Comparison of ENCODE assay signal across 29 cellular contexts in the genomic region with DNA sequence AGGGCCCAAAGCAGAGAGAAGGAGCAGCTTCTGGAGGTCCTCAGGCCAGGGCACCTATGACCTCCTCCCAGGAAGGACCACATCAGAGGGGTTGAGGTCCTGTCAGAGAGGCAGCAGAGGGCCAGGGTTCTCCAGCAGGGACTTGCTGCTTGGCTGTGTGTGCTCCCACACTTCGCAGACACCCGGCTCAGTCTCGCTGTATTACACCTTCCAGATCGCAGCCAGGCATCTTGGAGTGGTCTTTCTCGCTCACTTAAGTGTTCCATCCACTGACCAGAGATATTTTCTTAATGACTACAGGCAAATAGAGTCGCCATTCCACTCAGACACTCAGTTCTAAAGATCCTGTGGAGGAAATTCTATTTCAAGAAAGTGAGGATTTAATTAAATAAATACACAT.
"Had no signal": no experiment of that assay in that cellular context is flagged by ENCODE, and none has a peak within 500 bp of the region (broad histone marks: within the 10 kb centered on the region; RNA-seq: fewer than 3 reads in every experiment).

No MANE protein-coding gene starts in this region.

- H3K27ac ChIP-seq: ovary, parathyroid adenoma, psoas muscle, skin epidermis, spleen, suprapubic skin, testis, tibial nerve, upper lobe of left lung, vagina had no signal

- H3K27ac Mint-ChIP-seq: naive thymus-derived CD4-positive, alpha-beta T cell; natural killer cell; nephron; progenitor cell of endocrine pancreas; stimulated activated memory B cell treated with anti-CD40 and anti-IgM and Interleukin-4, amounts not matched to agents 10 μg/mL and 1 μg/mL and 100 μg/mL, for 72 hours; stimulated activated naive CD8-positive, alpha-beta T cell treated with anti-CD3 and anti-CD28 coated beads, Interleukin-15, amount 100 ng/mL, for 72 hours had no signal

- H3K4me3 ChIP-seq: ovary, psoas muscle, skin epidermis, smooth muscle cell, spleen, suprapubic skin, testis, tibial nerve, upper lobe of left lung, vagina had no signal

- DNase-seq: naive thymus-derived CD4-positive, alpha-beta T cell; natural killer cell; occipital lobe; ovary; posterior cingulate gyrus; psoas muscle; right cardiac atrium; spleen; stimulated activated CD4-positive, alpha-beta T cell treated with anti-CD3 and anti-CD28 coated beads, Interleukin-12 subunit alpha, Interleukin-12 subunit beta, amount 100 ng/mL, for 4 hours; stimulated activated CD4-positive, alpha-beta T cell treated with anti-CD3 and anti-CD28 coated beads, Interleukin-1b, Interleukin-23, amount 100 ng/mL, for 48 hours; stimulated activated CD4-positive, alpha-beta T cell treated with anti-CD3 and anti-CD28 coated beads, Interleukin-4, amount 100 ng/mL, for 1 hour; stimulated activated CD4-positive, alpha-beta T cell treated with anti-CD3 and anti-CD28 coated beads, Interleukin-4, amount 100 ng/mL, for 4 hours; stimulated activated CD8-positive, alpha-beta memory T cell treated with anti-CD3 and anti-CD28 coated beads, Interleukin-4, amount 100 ng/mL, for 48 hours; stimulated activated naive CD4-positive, alpha-beta T cell; stimulated activated naive CD8-positive, alpha-beta T cell treated with anti-CD3 and anti-CD28 coated beads, Interleukin-15, amount 100 ng/mL, for 72 hours; stimulated activated naive CD8-positive, alpha-beta T cell treated with anti-CD3 and anti-CD28 coated beads, Interleukin-15, Interleukin-2, amounts not matched to agents 100 U/mL and 50 U/mL, for 24 hours; substantia nigra; testis; trophoblast cell; upper lobe of left lung had no signal

- H3K27me3 ChIP-seq: ovary, suprapubic skin, testis, tibial nerve, upper lobe of left lung, vagina had no signal

- H2AFZ ChIP-seq: parathyroid adenoma had no signal

- H3K9me3 ChIP-seq: ovary, suprapubic skin, testis, vagina had no signal

- H3K4me3 Mint-ChIP-seq: naive thymus-derived CD4-positive, alpha-beta T cell; natural killer cell; nephron; stimulated activated memory B cell treated with anti-CD40 and anti-IgM and Interleukin-4, amounts not matched to agents 10 μg/mL and 1 μg/mL and 100 μg/mL, for 72 hours; stimulated activated naive CD8-positive, alpha-beta T cell treated with anti-CD3 and anti-CD28 coated beads, Interleukin-15, amount 100 ng/mL, for 72 hours had no signal

- H3K9ac ChIP-seq: parathyroid adenoma had no signal

- H3K36me3 ChIP-seq: ovary, spleen, suprapubic skin, tibial nerve, upper lobe of left lung, vagina had no signal

- H3K4me1 ChIP-seq: parathyroid adenoma, psoas muscle, spleen, suprapubic skin, testis, tibial nerve, upper lobe of left lung, vagina had no signal

- H3K4me1 Mint-ChIP-seq: naive thymus-derived CD4-positive, alpha-beta T cell; natural killer cell; nephron; stimulated activated memory B cell treated with anti-CD40 and anti-IgM and Interleukin-4, amounts not matched to agents 10 μg/mL and 1 μg/mL and 100 μg/mL, for 72 hours; stimulated activated naive CD8-positive, alpha-beta T cell treated with anti-CD3 and anti-CD28 coated beads, Interleukin-15, amount 100 ng/mL, for 72 hours had no signal

- H3K4me2 ChIP-seq: smooth muscle cell had no signal

- H3K36me3 Mint-ChIP-seq: natural killer cell; stimulated activated memory B cell treated with anti-CD40 and anti-IgM and Interleukin-4, amounts not matched to agents 10 μg/mL and 1 μg/mL and 100 μg/mL, for 72 hours had no signal
